In genomic region chr3:6367171-6367570, GRCh38 we compare ENCODE assay signal across 3 cellular contexts.
"Had no signal": no experiment of that assay in that cellular context is flagged by ENCODE, and none has a peak within 500 bp of the region (broad histone marks: within the 10 kb centered on the region; RNA-seq: fewer than 3 reads in every experiment).

No MANE protein-coding gene starts in this region.

- H3K4me3 ChIP-seq: GM12878 had no signal

- DNase-seq: GDM1, GF-D8 had no signal

- ATAC-seq: GM12878 had no signal
